1 cellular context compared by ENCODE assay signal in the genomic region with DNA sequence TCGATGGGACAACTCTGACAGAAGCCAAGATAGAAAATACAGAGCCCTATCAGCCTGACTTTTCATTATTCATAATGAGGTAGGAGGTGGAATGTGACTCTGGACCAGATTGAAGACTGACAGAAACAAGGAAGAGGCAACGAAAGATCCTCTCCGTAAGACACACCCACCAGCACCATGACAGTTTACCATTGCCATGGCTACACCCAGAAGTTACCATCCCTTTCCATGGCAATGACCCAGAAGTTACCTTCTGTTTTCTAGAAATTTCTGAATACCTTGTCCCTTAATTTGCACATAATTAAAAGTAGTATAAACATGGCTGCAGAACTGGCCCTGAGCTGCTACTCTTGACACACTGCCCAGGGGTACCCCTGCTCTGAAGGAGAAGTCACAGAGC. TPM values are rescaled to one million over a fixed set of nuclear protein-coding genes. Genes with fewer than 3 reads are reported as not detected.
"Had no signal": no experiment of that assay in that cellular context is flagged by ENCODE, and none has a peak within 500 bp of the region (broad histone marks: within the 10 kb centered on the region; RNA-seq: fewer than 3 reads in every experiment).

No MANE protein-coding gene starts in this region.

RNA-seq across cellular contexts. Expression of gene EMB, which starts 24.5 kb away (rescaled TPM):
- total RNA-seq: pulmonary artery endothelial cell had no signal
